ENCODE assay signal across 2 cellular contexts in genomic region chr6:128000363-128000762, GRCh38.
TF ChIP-seq lines count a peak whose summit lies in the region.

No MANE protein-coding gene starts in this region.

TF ChIP-seq in WTC11, 78 proteins besides CTCF, POLR2A, EP300 and RAD21:
- TF ChIP-seq TP53 (CRISPR knock-in tag; IDR thresholded peaks at IDR 0.05) (no peak), ATF1 (CRISPR knock-in tag; IDR thresholded peaks at IDR 0.05) (no peak), ATF3 (CRISPR knock-in tag; conservative IDR thresholded peaks at IDR 0.05) (no peak), HMGXB4 (CRISPR knock-in tag; IDR thresholded peaks at IDR 0.05) (no peak), ZMAT4 (CRISPR knock-in tag; IDR thresholded peaks at IDR 0.05) (no peak), SOX15 (CRISPR knock-in tag; IDR thresholded peaks at IDR 0.05) (no peak), ERG (CRISPR knock-in tag; IDR thresholded peaks at IDR 0.05) (no peak), RELA (CRISPR knock-in tag; IDR thresholded peaks at IDR 0.05; ENCODE audit: borderline replicate concordance) (no peak), PRDM15 (CRISPR knock-in tag; IDR thresholded peaks at IDR 0.05) (no peak)

TF ChIP-seq in endothelial cell of umbilical vein, 7 proteins besides CTCF, POLR2A, EP300 and RAD21:
- TF ChIP-seq GATA2 (IDR thresholded peaks at IDR 0.05; ENCODE audit: insufficient read depth, insufficient read length, low read depth, low read length) (no peak), JUN (IDR thresholded peaks at IDR 0.05; ENCODE audit: borderline replicate concordance, insufficient read depth, insufficient read length, low read depth) (no peak), POLR2AphosphoS5 (IDR thresholded peaks at IDR 0.05; ENCODE audit: insufficient read depth, low read depth, low read length) (no peak), FOS (IDR thresholded peaks at IDR 0.05; ENCODE audit: borderline replicate concordance, insufficient read depth, low read length) (peak; percentile 12)
